9 cellular contexts compared by ENCODE assay signal in the genomic region with DNA sequence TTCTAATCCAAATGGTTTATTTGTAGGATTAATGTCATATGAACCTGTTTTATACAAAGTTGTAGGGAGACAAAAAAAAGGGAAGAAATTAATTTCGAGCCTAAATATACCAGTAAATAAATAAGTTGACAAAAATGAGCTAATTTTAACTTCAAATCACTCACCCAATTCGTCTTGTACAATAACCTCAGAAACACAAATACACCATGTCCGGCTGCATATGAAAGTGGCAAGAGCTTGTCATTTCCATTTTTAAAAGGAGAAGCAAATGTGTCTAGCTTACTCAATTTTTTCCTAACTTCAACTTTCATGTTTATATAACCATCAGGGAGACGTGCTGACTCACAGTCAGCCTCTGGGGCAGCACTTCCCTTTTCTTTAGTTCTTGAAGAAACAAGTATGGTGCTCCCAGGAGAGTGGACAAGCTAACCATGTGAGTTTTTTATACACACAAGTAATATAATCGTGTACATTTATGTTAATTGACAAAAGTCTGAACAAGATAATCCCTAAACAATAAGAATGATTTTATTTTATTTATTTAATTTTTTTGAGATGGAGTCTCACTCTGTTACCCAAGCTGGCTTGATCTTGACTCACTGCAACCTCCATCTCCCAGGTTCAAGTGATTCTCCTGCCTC. TPM values are rescaled to one million over a fixed set of nuclear protein-coding genes. Genes with fewer than 3 reads are reported as not detected.
DNase-seq lines count a peak whose midpoint lies in the region; ATAC-seq and TF ChIP-seq lines count a peak whose summit lies in the region.
"Had no signal": no experiment of that assay in that cellular context is flagged by ENCODE, and none has a peak within 500 bp of the region (broad histone marks: within the 10 kb centered on the region; RNA-seq: fewer than 3 reads in every experiment).

No MANE protein-coding gene starts in this region.

- CTCF ChIA-PET in activated naive CD4-positive, alpha-beta T cell treated with anti-CD3 and anti-CD28 coated beads, Interleukin-2, amount 10 ng/mL, durations not matched to agents 7 days and 5 days (lab: Charles Lee) = interaction anchor here (1.0 to 1.2 kb wide), 2 partner anchors 10 to 21 kb away, joined by 4 read pairs; no protein-coding TSS in a partner anchor

- peak in 1 of 11 experiments; percentile 8 for TF ChIP-seq CTCF in spleen (IDR thresholded peaks at IDR 0.05 in 8 of 11, conservative IDR thresholded peaks at IDR 0.05 in 3 of 11)

- intact Hi-C loops in spleen (cut with DNase I; ENCODE audit: low total_unique reads) = no loop called here

- no peaks in the 10 kb centered on the region for H3K27me3 ChIP-seq in spleen (replicated peaks in 1 of 7)
- H3K27me3 ChIP-seq: uterus had no signal

- no peaks in the 10 kb centered on the region for H3K36me3 ChIP-seq in spleen
- H3K36me3 ChIP-seq: uterus had no signal

- no peaks in the 10 kb centered on the region for H3K9me3 Mint-ChIP-seq in T-helper 1 cell treated with Interleukin-12 subunit alpha and Interleukin-12 subunit beta and Interleukin-4 antibody, amounts not matched to agents 30 μg/mL and 1 μg/mL, for 36 hours
- peaks cover 2% of the 10 kb centered on the region for H3K9me3 Mint-ChIP-seq in activated naive CD4-positive, alpha-beta T cell treated with anti-CD3 and anti-CD28 coated beads, Interleukin-2, amount 10 ng/mL, durations not matched to agents 7 days and 5 days

- H3K36me3 Mint-ChIP-seq in T-helper 1 cell treated with Interleukin-12 subunit alpha and Interleukin-12 subunit beta and Interleukin-4 antibody, amounts not matched to agents 30 μg/mL and 1 μg/mL, for 36 hours (ENCODE audit: low read depth) = peaks cover 3% of the 10 kb centered on the region
- peaks cover 3% of the 10 kb centered on the region for H3K36me3 Mint-ChIP-seq in activated naive CD4-positive, alpha-beta T cell treated with anti-CD3 and anti-CD28 coated beads, Interleukin-2, amount 10 ng/mL, durations not matched to agents 7 days and 5 days

- peak overlapping the region; percentile 47 for H3K27ac Mint-ChIP-seq in T-helper 1 cell treated with Interleukin-12 subunit alpha and Interleukin-12 subunit beta and Interleukin-4 antibody, amounts not matched to agents 30 μg/mL and 1 μg/mL, for 36 hours
- H3K27ac Mint-ChIP-seq in activated naive CD4-positive, alpha-beta T cell treated with anti-CD3 and anti-CD28 coated beads, Interleukin-2, amount 10 ng/mL, durations not matched to agents 7 days and 5 days = no peak overlapping the region

- H3K4me1 Mint-ChIP-seq in T-helper 1 cell treated with Interleukin-12 subunit alpha and Interleukin-12 subunit beta and Interleukin-4 antibody, amounts not matched to agents 30 μg/mL and 1 μg/mL, for 36 hours (ENCODE audit: low read depth) = peaks cover 34% of the 10 kb centered on the region
- H3K4me1 Mint-ChIP-seq in activated naive CD4-positive, alpha-beta T cell treated with anti-CD3 and anti-CD28 coated beads, Interleukin-2, amount 10 ng/mL, durations not matched to agents 7 days and 5 days = peaks cover 39% of the 10 kb centered on the region

- H3K27me3 Mint-ChIP-seq in T-helper 1 cell treated with Interleukin-12 subunit alpha and Interleukin-12 subunit beta and Interleukin-4 antibody, amounts not matched to agents 30 μg/mL and 1 μg/mL, for 36 hours (ENCODE audit: low read depth) = no peaks in the 10 kb centered on the region
- no peaks in the 10 kb centered on the region for H3K27me3 Mint-ChIP-seq in activated naive CD4-positive, alpha-beta T cell treated with anti-CD3 and anti-CD28 coated beads, Interleukin-2, amount 10 ng/mL, durations not matched to agents 7 days and 5 days

- H3K4me3 Mint-ChIP-seq in T-helper 1 cell treated with Interleukin-12 subunit alpha and Interleukin-12 subunit beta and Interleukin-4 antibody, amounts not matched to agents 30 μg/mL and 1 μg/mL, for 36 hours = peak overlapping the region; percentile 8
- no peak overlapping the region for H3K4me3 Mint-ChIP-seq in activated naive CD4-positive, alpha-beta T cell treated with anti-CD3 and anti-CD28 coated beads, Interleukin-2, amount 10 ng/mL, durations not matched to agents 7 days and 5 days

- H3K4me3 ChIP-seq in spleen = peak overlapping the region in 1 of 8 donors; percentile 52
- H3K4me3 ChIP-seq: uterus had no signal

- peaks cover 0 to 27% (median 6%) of the 10 kb centered on the region in 6 donors for H3K4me1 ChIP-seq in spleen

- peak; percentile 87 for ATAC-seq in HG03175 (IDR thresholded peaks at IDR 0.05; ENCODE audit: unreplicated experiment)

- H3K27ac ChIP-seq in spleen = peak overlapping the region in 7 of 8 donors; percentile 67 to 88 (median 80)

- TF ChIP-seq POLR2A in spleen (IDR thresholded peaks at IDR 0.05) = no peak

- DNase-seq in Ammon's horn (ENCODE audit: low spot score) (peak; percentile 67), GM19238 (ENCODE audit: insufficient read length, low spot score) (peak; percentile 29), glomerular visceral epithelial cell (ENCODE audit: extremely low spot score) (peak; percentile 45), spleen (peak; percentile 78), NCI-H345 (lab: John Stamatoyannopoulos, UW) (no peak)
- DNase-seq in activated naive CD4-positive, alpha-beta T cell treated with anti-CD3 and anti-CD28 coated beads, Interleukin-2, amount 10 ng/mL, durations not matched to agents 7 days and 5 days = no peak

- WGBS in spleen, 5 donors = 19 to 41% (median 27%) methylated on average over 5 of the region's 5 CpGs

- H3K9me3 ChIP-seq in spleen = no peaks in the 10 kb centered on the region
- H3K9me3 ChIP-seq: uterus had no signal

RNA-seq across cellular contexts. Expression of gene SGK1, which starts 55.5 kb away (rescaled TPM):
- 10 to 100 TPM; 41.1 to 80.1 (median 53.3) TPM for total RNA-seq in spleen
- 10 to 100 TPM; 12.3 to 46.1 (median 26.5) TPM for polyA plus RNA-seq in spleen

Comparison
In these comparisons a context has a peak if more than half of its experiments do, and no peak if none do; other contexts are left out.
1. DNase-seq: peak in Ammon's horn (single experiment), GM19238 (single experiment), glomerular visceral epithelial cell (single experiment) and spleen (single experiment); none in NCI-H345 (single experiment) and activated naive CD4-positive, alpha-beta T cell treated with anti-CD3 and anti-CD28 coated beads, Interleukin-2, amount 10 ng/mL, durations not matched to agents 7 days and 5 days (single experiment).